Comparison of ENCODE assay signal across 8 cellular contexts in the genomic region with DNA sequence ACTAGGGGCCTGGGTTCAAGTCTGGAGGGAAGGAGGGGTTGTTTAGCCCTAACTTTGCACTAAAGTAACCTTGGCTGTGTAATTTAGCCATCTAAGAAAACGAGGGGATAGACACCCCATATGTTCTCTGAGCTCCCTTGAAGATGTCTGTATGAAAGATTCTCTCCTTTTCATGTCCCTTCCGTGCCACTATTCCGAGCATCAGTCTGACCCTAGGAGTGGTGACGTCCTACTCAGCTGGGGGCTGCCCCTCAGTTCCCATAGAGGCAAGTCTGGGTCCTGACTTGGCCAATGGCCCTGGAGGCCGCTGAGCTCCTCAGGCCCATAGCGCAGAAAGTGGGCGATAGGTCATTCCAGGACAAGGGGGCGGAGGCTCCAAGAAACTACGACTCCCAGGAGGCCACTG. TPM values are rescaled to one million over a fixed set of nuclear protein-coding genes. Genes with fewer than 3 reads are reported as not detected.
DNase-seq lines count a peak whose midpoint lies in the region; ATAC-seq and TF ChIP-seq lines count a peak whose summit lies in the region.

No MANE protein-coding gene starts in this region.

- 21 to 51% (median 26%) methylated on average over 5 to 9 of the region's 9 CpGs for WGBS in adrenal gland, 4 donors

- DNase-seq in activated CD4-positive, alpha-beta T cell treated with anti-CD3 and anti-CD28 coated beads for 36 hours, result no peak
- no peak for DNase-seq in activated CD4-positive, alpha-beta T cell treated with anti-CD3 and anti-CD28 coated beads, Interleukin-2, amount 50 U/mL, for 48 hours
- DNase-seq in adrenal gland (no peak), thoracic aorta (ENCODE audit: low spot score) (no peak), HK-2 (ENCODE audit: unreplicated experiment) (no peak), NCI-H69 (lab: John Stamatoyannopoulos, UW) (no peak), foreskin keratinocyte (no peak)

- peak overlapping the region in 1 of 4 donors; percentile 42 for H3K4me3 ChIP-seq in adrenal gland
- H3K4me3 ChIP-seq in thoracic aorta, result peak overlapping the region; percentile 88

- POLR2A ChIA-PET in activated CD4-positive, alpha-beta T cell treated with anti-CD3 and anti-CD28 coated beads for 36 hours (lab: Charles Lee), result interaction anchor here (0.5 to 1.5 kb wide), 4 partner anchors 36 to 182 kb away, joined by 3 to 16 read pairs (median 4); partner anchors contain the start of gene INTS6

- CTCF ChIA-PET in activated CD4-positive, alpha-beta T cell treated with anti-CD3 and anti-CD28 coated beads for 36 hours (lab: Charles Lee), result interaction anchor here (0.6 kb wide), 1 partner anchor 175 kb away, joined by 4 read pairs; no protein-coding TSS in a partner anchor

- H3K4me3 Mint-ChIP-seq in activated CD4-positive, alpha-beta T cell treated with anti-CD3 and anti-CD28 coated beads for 36 hours, result peak overlapping the region; percentile 89

- H3K36me3 ChIP-seq in adrenal gland (replicated peaks in 1 of 2), result no peaks in the 10 kb centered on the region
- H3K36me3 ChIP-seq in thoracic aorta, result no peaks in the 10 kb centered on the region

- H3K4me1 Mint-ChIP-seq in activated CD4-positive, alpha-beta T cell treated with anti-CD3 and anti-CD28 coated beads for 36 hours, result peaks cover 31% of the 10 kb centered on the region

- no peak for TF ChIP-seq POLR2A in adrenal gland (IDR thresholded peaks at IDR 0.05)

- H3K27ac ChIP-seq in adrenal gland (peak overlapping the region in 4 of 5 donors; percentile 58 to 97 (median 79)), layer of hippocampus (ENCODE audit: low read depth, low read length) (peak overlapping the region; percentile 94), thoracic aorta (peak overlapping the region; percentile 76 to 82), foreskin keratinocyte (no peak overlapping the region)

- H3K27me3 ChIP-seq in adrenal gland (no peaks in the 10 kb centered on the region), layer of hippocampus (ENCODE audit: control insufficient read depth, insufficient read depth, low read length) (no peaks in the 10 kb centered on the region), thoracic aorta (replicated peaks; ENCODE audit: insufficient read depth) (no peaks in the 10 kb centered on the region), foreskin keratinocyte (no peaks in the 10 kb centered on the region)

- no peak for ATAC-seq in activated CD4-positive, alpha-beta T cell treated with anti-CD3 and anti-CD28 coated beads for 36 hours
- ATAC-seq in thoracic aorta (ENCODE audit: insufficient number of reproducible peaks, low FRiP score, low read depth) (no peak), foreskin keratinocyte (no peak)

- no peaks in the 10 kb centered on the region for H3K9me3 Mint-ChIP-seq in activated CD4-positive, alpha-beta T cell treated with anti-CD3 and anti-CD28 coated beads for 36 hours (ENCODE audit: low read depth)

- peaks cover 2% of the 10 kb centered on the region for H3K36me3 Mint-ChIP-seq in activated CD4-positive, alpha-beta T cell treated with anti-CD3 and anti-CD28 coated beads for 36 hours (ENCODE audit: low read depth)

- H3K27ac Mint-ChIP-seq in activated CD4-positive, alpha-beta T cell treated with anti-CD3 and anti-CD28 coated beads for 36 hours, result peak overlapping the region; percentile 95

- no peaks in the 10 kb centered on the region for H3K9me3 ChIP-seq in adrenal gland (replicated peaks in 1 of 3)
- H3K9me3 ChIP-seq in thoracic aorta, result no peaks in the 10 kb centered on the region

- TF ChIP-seq CTCF in adrenal gland (IDR thresholded peaks at IDR 0.05) (no peak), thoracic aorta (IDR thresholded peaks at IDR 0.05) (no peak), foreskin keratinocyte (conservative IDR thresholded peaks at IDR 0.05) (no peak)

- no peaks in the 10 kb centered on the region for H3K27me3 Mint-ChIP-seq in activated CD4-positive, alpha-beta T cell treated with anti-CD3 and anti-CD28 coated beads for 36 hours

- peaks cover 7 to 32% of the 10 kb centered on the region in 2 donors for H3K4me1 ChIP-seq in adrenal gland (replicated peaks in 1 of 2)
- peaks cover 6 to 24% of the 10 kb centered on the region in 2 donors for H3K4me1 ChIP-seq in thoracic aorta (ENCODE audit: control insufficient read depth in 1 of 2, low read depth in 2 of 2)
- peaks cover 19% of the 10 kb centered on the region for H3K4me1 ChIP-seq in foreskin keratinocyte

- intact Hi-C loops in activated CD4-positive, alpha-beta T cell treated with anti-CD3 and anti-CD28 coated beads for 36 hours (cut with DNase I, micrococcal nuclease), result loop anchor here in 1 of 2 experiments (5.0 to 10.0 kb wide), 2 partner anchors 611 to 676 kb away; partner anchors contain the start of gene RNASEH2B
- intact Hi-C loops in adrenal gland (cut with DNase I), result loop anchor here in 1 of 2 donors (10.0 kb wide), 1 partner anchor 129 kb away; the partner anchor contains the start of gene INTS6

RNA-seq across cellular contexts. Expression of gene WDFY2, which starts 0.8 kb away (rescaled TPM):
- 1 to 10 TPM; 7.4 to 9.5 TPM for total RNA-seq in activated CD4-positive, alpha-beta T cell treated with anti-CD3 and anti-CD28 coated beads for 36 hours
- 10 to 100 TPM; 14.9 to 38.6 (median 29.0) TPM for total RNA-seq in adrenal gland
- 10 to 100 TPM; 13.2 to 22.2 (median 16.6) TPM for polyA plus RNA-seq in adrenal gland
- total RNA-seq in thoracic aorta, result 10 to 100 TPM; 14.6 to 19.3 TPM
- total RNA-seq in foreskin keratinocyte, result 21.5 and 23.6 TPM in 2 replicates
- polyA plus RNA-seq in foreskin keratinocyte, result 9.2 and 11.1 TPM in 2 replicates
